27 cellular contexts compared by ENCODE assay signal in the genomic region with DNA sequence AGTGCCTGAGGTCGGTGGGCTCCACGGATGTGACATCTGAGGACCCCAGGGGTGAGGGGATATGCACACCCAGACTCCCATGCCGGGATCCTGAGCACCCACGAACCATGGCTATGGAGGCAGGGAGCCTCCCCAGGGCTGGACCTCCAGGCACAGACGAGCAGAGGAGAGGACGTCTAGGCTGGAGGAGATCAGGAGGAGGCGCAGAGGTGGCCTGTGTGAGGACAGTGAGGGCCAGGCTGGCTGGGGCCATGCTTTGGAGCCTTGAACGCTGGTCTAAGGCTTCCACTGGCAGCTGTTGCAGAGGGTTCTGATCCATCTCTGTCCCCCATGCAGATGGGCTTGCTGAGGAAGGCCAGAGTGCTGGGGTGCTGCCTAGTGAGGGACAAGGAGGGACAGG. TPM values are rescaled to one million over a fixed set of nuclear protein-coding genes. Genes with fewer than 3 reads are reported as not detected.
"Had no signal": no experiment of that assay in that cellular context is flagged by ENCODE, and none has a peak within 500 bp of the region (broad histone marks: within the 10 kb centered on the region; RNA-seq: fewer than 3 reads in every experiment).

No MANE protein-coding gene starts in this region.

- H3K36me3 Mint-ChIP-seq: immature natural killer cell; naive B cell; stimulated activated effector memory CD8-positive, alpha-beta T cell treated with anti-CD3 and anti-CD28 coated beads, Interleukin-12 subunit alpha, Interleukin-12 subunit beta, amount 100 ng/mL, for 72 hours had no signal

- H3K27me3 ChIP-seq: right lobe of liver, thyroid gland, vagina had no signal

- H3K36me3 ChIP-seq: esophagus squamous epithelium, gastroesophageal sphincter, left ventricle myocardium inferior, right lobe of liver, suprapubic skin, thyroid gland, upper lobe of right lung, vagina had no signal

- H3K4me1 Mint-ChIP-seq: immature natural killer cell; naive B cell; nephron; stimulated activated effector memory CD8-positive, alpha-beta T cell treated with anti-CD3 and anti-CD28 coated beads, Interleukin-12 subunit alpha, Interleukin-12 subunit beta, amount 100 ng/mL, for 72 hours had no signal

- H3K9me3 Mint-ChIP-seq: immature natural killer cell; naive B cell; nephron; stimulated activated effector memory CD8-positive, alpha-beta T cell treated with anti-CD3 and anti-CD28 coated beads, Interleukin-12 subunit alpha, Interleukin-12 subunit beta, amount 100 ng/mL, for 72 hours had no signal

- H3K4me3 Mint-ChIP-seq: immature natural killer cell; nephron; stimulated activated effector memory CD8-positive, alpha-beta T cell treated with anti-CD3 and anti-CD28 coated beads, Interleukin-12 subunit alpha, Interleukin-12 subunit beta, amount 100 ng/mL, for 72 hours had no signal

- H3K27ac Mint-ChIP-seq: immature natural killer cell; naive B cell; nephron; stimulated activated effector memory CD8-positive, alpha-beta T cell treated with anti-CD3 and anti-CD28 coated beads, Interleukin-12 subunit alpha, Interleukin-12 subunit beta, amount 100 ng/mL, for 72 hours had no signal

- H3K9me3 ChIP-seq: esophagus squamous epithelium, gastroesophageal sphincter, left ventricle myocardium inferior, psoas muscle, right lobe of liver, suprapubic skin, thyroid gland, upper lobe of right lung, vagina had no signal

- ATAC-seq: gastroesophageal sphincter; left cardiac atrium; psoas muscle; stimulated activated effector memory CD8-positive, alpha-beta T cell treated with anti-CD3 and anti-CD28 coated beads, Interleukin-12 subunit alpha, Interleukin-12 subunit beta, amount 100 ng/mL, for 72 hours; stimulated activated naive CD8-positive, alpha-beta T cell treated with anti-CD3 and anti-CD28 coated beads, Interleukin-15, Interleukin-2, amounts not matched to agents 100 U/mL and 50 U/mL, for 24 hours; upper lobe of right lung had no signal

- H3K27ac ChIP-seq: dorsolateral prefrontal cortex, esophagus squamous epithelium, gastroesophageal sphincter, left ventricle myocardium inferior, psoas muscle, right lobe of liver, suprapubic skin, thyroid gland, upper lobe of right lung, vagina had no signal

- H3K4me3 ChIP-seq: dorsolateral prefrontal cortex, esophagus squamous epithelium, gastroesophageal sphincter, left ventricle myocardium inferior, lung, psoas muscle, right lobe of liver, suprapubic skin, thyroid gland, upper lobe of right lung, vagina had no signal

- H3K4me1 ChIP-seq: esophagus squamous epithelium, gastroesophageal sphincter, left ventricle myocardium inferior, psoas muscle, right lobe of liver, suprapubic skin, thyroid gland, upper lobe of right lung, vagina had no signal

- DNase-seq: cortex of kidney; dorsolateral prefrontal cortex; effector memory CD4-positive, alpha-beta T cell; esophagus squamous epithelium; foreskin fibroblast; immature natural killer cell; kidney; left cardiac atrium; left ventricle myocardium inferior; mesendoderm; naive B cell; psoas muscle; retina; right lobe of liver; stimulated activated CD4-positive, alpha-beta T cell treated with anti-CD3 and anti-CD28 coated beads, Interleukin-4, amount 100 ng/mL, for 1 hour; stimulated activated CD8-positive, alpha-beta memory T cell treated with anti-CD3 and anti-CD28 coated beads, Interleukin-4, amount 100 ng/mL, for 48 hours; stimulated activated naive CD8-positive, alpha-beta T cell treated with anti-CD3 and anti-CD28 coated beads, Interleukin-15, Interleukin-2, amounts not matched to agents 100 U/mL and 50 U/mL, for 24 hours; thyroid gland; upper lobe of right lung had no signal

RNA-seq across cellular contexts. Expression of a gene that starts 29.0 kb away (rescaled TPM):
- total RNA-seq: dorsolateral prefrontal cortex, epithelial cell of proximal tubule, esophagus squamous epithelium, gastroesophageal sphincter, kidney, left cardiac atrium, left ventricle myocardium inferior, lung, omental fat pad, psoas muscle, right lobe of liver, suprapubic skin, thyroid gland, upper lobe of right lung, vagina had no signal
- polyA plus RNA-seq: immature natural killer cell, lung, psoas muscle had no signal

RNA-seq across cellular contexts. Expression of a gene that starts 42.3 kb away (rescaled TPM):
- total RNA-seq: dorsolateral prefrontal cortex, epithelial cell of proximal tubule, esophagus squamous epithelium, gastroesophageal sphincter, kidney, left cardiac atrium, left ventricle myocardium inferior, omental fat pad, psoas muscle, suprapubic skin, thyroid gland, upper lobe of right lung, vagina had no signal
- polyA plus RNA-seq: immature natural killer cell, lung, psoas muscle had no signal
